21 cellular contexts compared by ENCODE assay signal in genomic region chr10:122102867-122103525, GRCh38.
DNase-seq lines count a peak whose midpoint lies in the region; ATAC-seq, FAIRE-seq and TF ChIP-seq lines count a peak whose summit lies in the region.
"Had no signal": no experiment of that assay in that cellular context is flagged by ENCODE, and none has a peak within 500 bp of the region (broad histone marks: within the 10 kb centered on the region; RNA-seq: fewer than 3 reads in every experiment).

No MANE protein-coding gene starts in this region.

- DNase-seq in SK-N-SH (no peak), astrocyte (ENCODE audit: low read depth) (no peak), left colon (no peak), upper lobe of right lung (no peak)
- DNase-seq: CD4-positive, alpha-beta memory T cell; effector CD4-positive, alpha-beta T cell; EL; heart right ventricle; MV-4-11; naive thymus-derived CD8-positive, alpha-beta T cell; NCI-H1930; SIG-M5; spleen had no signal

- H3K27ac ChIP-seq in SK-N-SH (ENCODE audit: low read depth in 2 of 2, low read length in 1 of 2) (no peak overlapping the region), astrocyte (ENCODE audit: low read depth, low read length) (no peak overlapping the region), upper lobe of right lung (no peak overlapping the region)
- H3K27ac ChIP-seq: spleen had no signal

- H3K4me1 Mint-ChIP-seq in astrocyte (ENCODE audit: low read depth, unreplicated experiment), result peaks cover 8% of the 10 kb centered on the region
- H3K4me1 Mint-ChIP-seq: CD4-positive, alpha-beta memory T cell; IgD-negative memory B cell; naive thymus-derived CD8-positive, alpha-beta T cell had no signal

- H3K4me3 ChIP-seq in SK-N-SH (ENCODE audit: low read depth in 2 of 2, low read length in 1 of 2) (no peak overlapping the region), astrocyte (ENCODE audit: insufficient read depth, low read depth, low read length) (no peak overlapping the region), upper lobe of right lung (no peak overlapping the region)
- H3K4me3 ChIP-seq: heart right ventricle, spleen had no signal

- no peak for FAIRE-seq in astrocyte (lab: Jason Lieb, UNC)
- FAIRE-seq: A204.1, H1 had no signal

- H3K79me2 ChIP-seq in SK-N-SH (ENCODE audit: insufficient read depth) (no peaks in the 10 kb centered on the region), astrocyte (ENCODE audit: insufficient read depth, low read length) (no peaks in the 10 kb centered on the region)

- H2AFZ ChIP-seq in SK-N-SH (ENCODE audit: low read depth), result no peak overlapping the region
- H2AFZ ChIP-seq in astrocyte (ENCODE audit: low read depth, low read length), result no peak overlapping the region

- no peaks in the 10 kb centered on the region for H3K36me3 ChIP-seq in SK-N-SH (replicated peaks in 1 of 2; ENCODE audit: control insufficient read depth in 1 of 2, insufficient read depth in 2 of 2, low read length in 1 of 2)
- H3K36me3 ChIP-seq in astrocyte (ENCODE audit: insufficient read depth, low read length), result no peaks in the 10 kb centered on the region
- no peaks in the 10 kb centered on the region for H3K36me3 ChIP-seq in upper lobe of right lung
- H3K36me3 ChIP-seq: spleen had no signal

- WGBS in SK-N-SH (ENCODE audit: low lambda C conversion rate), result 88% methylated on average over 3 of the region's 3 CpGs

- TF ChIP-seq EP300 in SK-N-SH (IDR thresholded peaks at IDR 0.05; ENCODE audit: borderline replicate concordance in 1 of 2, low read depth in 1 of 2, low read length in 1 of 2), result no peak

- TF ChIP-seq RAD21 in SK-N-SH (IDR thresholded peaks at IDR 0.05; ENCODE audit: low read length), result no peak

- intact Hi-C loops in left colon (cut with DNase I, micrococcal nuclease), result no loop called here
- intact Hi-C loops in upper lobe of right lung (cut with DNase I), result no loop called here

- peak overlapping the region; percentile 4 for H3K27ac Mint-ChIP-seq in astrocyte (ENCODE audit: unreplicated experiment)
- H3K27ac Mint-ChIP-seq: CD4-positive, alpha-beta memory T cell; IgD-negative memory B cell; naive thymus-derived CD8-positive, alpha-beta T cell; WTC11 had no signal

- H3K9me2 ChIP-seq in SK-N-SH, result no peaks in the 10 kb centered on the region

- H3K9me3 ChIP-seq in SK-N-SH (no peaks in the 10 kb centered on the region), astrocyte (ENCODE audit: insufficient read depth, low read depth, low read length) (no peaks in the 10 kb centered on the region), upper lobe of right lung (no peaks in the 10 kb centered on the region)
- H3K9me3 ChIP-seq: heart right ventricle, spleen had no signal

- ATAC-seq in SK-N-SH treated with all-trans-retinoic acid at 6 μM for 48 hours (peak; percentile 25; the same call in 1 of the 3 replicates), left colon (peak; percentile 20), upper lobe of right lung (peak; percentile 37), HG03378 (IDR thresholded peaks at IDR 0.05; ENCODE audit: unreplicated experiment) (no peak), GM21381 (IDR thresholded peaks at IDR 0.05; ENCODE audit: unreplicated experiment) (no peak), HG02623 (IDR thresholded peaks at IDR 0.05; ENCODE audit: unreplicated experiment) (no peak)
- ATAC-seq: naive thymus-derived CD8-positive, alpha-beta T cell; WTC11 had no signal

- POLR2A ChIA-PET in SK-N-SH (lab: Yijun Ruan, JAX), result no interaction called here

- H3K27me3 Mint-ChIP-seq in astrocyte (ENCODE audit: low read depth, unreplicated experiment), result peaks cover 27% of the 10 kb centered on the region

- no peaks in the 10 kb centered on the region; the same call in 1 of the 2 replicates for H3K27me3 ChIP-seq in SK-N-SH (ENCODE audit: insufficient read depth)
- H3K27me3 ChIP-seq in astrocyte (ENCODE audit: insufficient read depth, low read length), result peaks cover 6% of the 10 kb centered on the region
- H3K27me3 ChIP-seq in upper lobe of right lung, result no peaks in the 10 kb centered on the region
- H3K27me3 ChIP-seq: heart right ventricle, spleen had no signal

- H3K9ac ChIP-seq in SK-N-SH, result no peak overlapping the region
- H3K9ac ChIP-seq in astrocyte (ENCODE audit: low read length), result no peak overlapping the region

- H4K20me1 ChIP-seq in SK-N-SH (ENCODE audit: insufficient read depth), result no peaks in the 10 kb centered on the region
- no peaks in the 10 kb centered on the region for H4K20me1 ChIP-seq in astrocyte (ENCODE audit: insufficient read depth, low read length)

- H3F3A ChIP-seq in SK-N-SH (replicated peaks; ENCODE audit: insufficient read depth), result no peaks in the 10 kb centered on the region

- CTCF ChIA-PET in SK-N-SH (lab: Yijun Ruan, JAX), result interaction anchor here (1.4 to 1.5 kb wide), 2 partner anchors 10 to 72 kb away, joined by 3 to 9 read pairs; no protein-coding TSS in a partner anchor

- no peaks in the 10 kb centered on the region for H3K9me3 Mint-ChIP-seq in astrocyte (ENCODE audit: unreplicated experiment)
- H3K9me3 Mint-ChIP-seq: naive thymus-derived CD8-positive, alpha-beta T cell; WTC11 had no signal

- H3K4me1 ChIP-seq in SK-N-SH (ENCODE audit: control insufficient read depth in 1 of 2, insufficient read depth in 2 of 2, low read depth in 1 of 2, low read length in 1 of 2) (peaks cover 0 to 10% of the 10 kb centered on the region in 2 experiments; a peak in 1 of 4 replicates), astrocyte (ENCODE audit: insufficient read depth, low read length) (no peaks in the 10 kb centered on the region), upper lobe of right lung (peaks cover 4% of the 10 kb centered on the region)
- H3K4me1 ChIP-seq: spleen had no signal

- no peak for TF ChIP-seq CTCF in SK-N-SH (IDR thresholded peaks at IDR 0.05)
- TF ChIP-seq CTCF in astrocyte (IDR thresholded peaks at IDR 0.05; ENCODE audit: insufficient read depth, low read depth, low read length), result no peak
- TF ChIP-seq CTCF in upper lobe of right lung (IDR thresholded peaks at IDR 0.05), result no peak

- no peak overlapping the region for H3K4me3 Mint-ChIP-seq in astrocyte (ENCODE audit: unreplicated experiment)
- H3K4me3 Mint-ChIP-seq: CD4-positive, alpha-beta memory T cell; IgD-negative memory B cell; naive thymus-derived CD8-positive, alpha-beta T cell; WTC11 had no signal

- H3K4me2 ChIP-seq in SK-N-SH, result no peak overlapping the region
- no peak overlapping the region for H3K4me2 ChIP-seq in astrocyte (ENCODE audit: low read length)

- no peaks in the 10 kb centered on the region for H3K36me3 Mint-ChIP-seq in astrocyte (ENCODE audit: low read depth, unreplicated experiment)
- H3K36me3 Mint-ChIP-seq: CD4-positive, alpha-beta memory T cell; IgD-negative memory B cell; naive thymus-derived CD8-positive, alpha-beta T cell; WTC11 had no signal

TF ChIP-seq in SK-N-SH treated with all-trans-retinoic acid at 6 μM for 48 hours, 23 proteins besides CTCF, POLR2A, EP300 and RAD21 (continues in another document):
- no peak for TF ChIP-seq PPARA (CRISPR knock-in tag; IDR thresholded peaks at IDR 0.05; ENCODE audit: borderline replicate concordance)
- no peak for TF ChIP-seq TSHZ2 (CRISPR knock-in tag; IDR thresholded peaks at IDR 0.05)
- no peak for TF ChIP-seq TOX (CRISPR knock-in tag; IDR thresholded peaks at IDR 0.05; ENCODE audit: borderline replicate concordance)
- TF ChIP-seq ZC3H10 (CRISPR knock-in tag; IDR thresholded peaks at IDR 0.05), result no peak

TF ChIP-seq in SK-N-SH, 30 proteins besides CTCF, POLR2A, EP300 and RAD21:
- TF ChIP-seq GATA2 (CRISPR knock-in tag; IDR thresholded peaks at IDR 0.05), result no peak
- TF ChIP-seq USF2 (IDR thresholded peaks at IDR 0.05; ENCODE audit: borderline replicate concordance, low read depth, low read length), result no peak
- TF ChIP-seq RXRA (IDR thresholded peaks at IDR 0.05; ENCODE audit: borderline replicate concordance, low read depth), result no peak
- no peak for TF ChIP-seq NFIC (IDR thresholded peaks at IDR 0.05; ENCODE audit: borderline replicate concordance)
- TF ChIP-seq TCF12 (IDR thresholded peaks at IDR 0.05), result no peak
- TF ChIP-seq MXI1 (IDR thresholded peaks at IDR 0.05; ENCODE audit: low read depth, low read length), result no peak
- TF ChIP-seq TEAD4 (IDR thresholded peaks at IDR 0.05; ENCODE audit: borderline replicate concordance, insufficient read depth), result no peak
- no peak for TF ChIP-seq PBX3 (IDR thresholded peaks at IDR 0.05)
- TF ChIP-seq FOSL2 (IDR thresholded peaks at IDR 0.05; ENCODE audit: borderline replicate concordance, low read depth), result no peak
- no peak for TF ChIP-seq USF1 (IDR thresholded peaks at IDR 0.05; ENCODE audit: borderline replicate concordance, low read depth)
- no peak for TF ChIP-seq SIN3A (IDR thresholded peaks at IDR 0.05; ENCODE audit: borderline replicate concordance, low read depth, low read length)

Comparison
In these comparisons a context has a peak if more than half of its experiments do, and no peak if none do; other contexts are left out.
1. ATAC-seq: peak in SK-N-SH treated with all-trans-retinoic acid at 6 μM for 48 hours (single experiment), left colon (single experiment) and upper lobe of right lung (single experiment); none in HG03378 (single experiment), GM21381 (single experiment) and HG02623 (single experiment).